22 cellular contexts compared by ENCODE assay signal in genomic region chr5:73382412-73382795, GRCh38.
DNase-seq lines count a peak whose midpoint lies in the region; ATAC-seq and TF ChIP-seq lines count a peak whose summit lies in the region.
"Had no signal": no experiment of that assay in that cellular context is flagged by ENCODE, and none has a peak within 500 bp of the region (broad histone marks: within the 10 kb centered on the region; RNA-seq: fewer than 3 reads in every experiment).

No MANE protein-coding gene starts in this region.

- no peaks in the 10 kb centered on the region for H3K36me3 ChIP-seq in effector memory CD4-positive, alpha-beta T cell (ENCODE audit: control insufficient read depth, insufficient read depth, low read length)
- H3K36me3 ChIP-seq in neuronal stem cell (replicated peaks in 1 of 2; ENCODE audit: control insufficient read depth in 2 of 2, insufficient read depth in 2 of 2, low read length in 2 of 2), result no peaks in the 10 kb centered on the region
- H3K36me3 ChIP-seq in thymus (ENCODE audit: control insufficient read depth, insufficient read depth), result no peaks in the 10 kb centered on the region
- no peaks in the 10 kb centered on the region; the same call in 1 of the 2 replicates for H3K36me3 ChIP-seq in GM23248 (ENCODE audit: low read depth)
- H3K36me3 ChIP-seq: BE2C, tibial artery had no signal

- H3K27ac ChIP-seq in effector memory CD4-positive, alpha-beta T cell (ENCODE audit: insufficient read depth, low read length, poor library complexity, severe bottlenecking), result no peak overlapping the region
- no peak overlapping the region for H3K27ac ChIP-seq in neuronal stem cell (replicated peaks; ENCODE audit: low read length)
- no peak overlapping the region for H3K27ac ChIP-seq in thymus (ENCODE audit: low read depth)
- no peak overlapping the region for H3K27ac ChIP-seq in GM23248
- H3K27ac ChIP-seq: tibial artery had no signal

- POLR2A ChIA-PET in activated CD8-positive, alpha-beta T cell treated with anti-CD3 and anti-CD28 coated beads, Interleukin-2, amount 10 ng/mL, durations not matched to agents 7 days and 5 days (lab: Charles Lee), result no interaction called here
- POLR2A ChIA-PET in activated CD8-positive, alpha-beta T cell treated with anti-CD3 and anti-CD28 coated beads for 36 hours (lab: Charles Lee), result no interaction called here

- in situ Hi-C loops in GM23248 (cut with MboI), result no loop called here

- no peak for TF ChIP-seq CTCF in activated CD8-positive, alpha-beta T cell treated with anti-CD3 and anti-CD28 coated beads for 36 hours (IDR thresholded peaks at IDR 0.05)

- no peak overlapping the region for H3K4ac ChIP-seq in neuronal stem cell (ENCODE audit: low read length)

- H3K4me1 ChIP-seq in effector memory CD4-positive, alpha-beta T cell (ENCODE audit: control insufficient read depth, insufficient read depth, low read length, poor library complexity, severe bottlenecking), result peaks cover 38% of the 10 kb centered on the region
- peaks cover 0 to 4% of the 10 kb centered on the region in 2 donors for H3K4me1 ChIP-seq in neuronal stem cell (ENCODE audit: control insufficient read depth in 2 of 2, insufficient read depth in 1 of 2, low read depth in 1 of 2, low read length in 2 of 2)
- H3K4me1 ChIP-seq in thymus (ENCODE audit: control insufficient read depth, insufficient read depth, low read length), result no peaks in the 10 kb centered on the region
- H3K4me1 ChIP-seq in GM23248 (ENCODE audit: insufficient read depth), result 0 out of 2 replicates have a peak, but pooled peaks cover 3% of the 10 kb centered on the region

- no peak overlapping the region for H3K23ac ChIP-seq in neuronal stem cell (ENCODE audit: low read depth, low read length, poor library complexity)

- no peak overlapping the region for H4K91ac ChIP-seq in neuronal stem cell (ENCODE audit: low read depth, low read length, poor library complexity)

- peaks cover 25% of the 10 kb centered on the region for H3K36me3 Mint-ChIP-seq in activated CD8-positive, alpha-beta T cell treated with anti-CD3 and anti-CD28 coated beads, Interleukin-2, amount 10 ng/mL, durations not matched to agents 7 days and 5 days (ENCODE audit: low read depth)
- peaks cover 9% of the 10 kb centered on the region for H3K36me3 Mint-ChIP-seq in activated CD8-positive, alpha-beta T cell treated with anti-CD3 and anti-CD28 coated beads for 36 hours (ENCODE audit: low read depth)

- no peak overlapping the region for H2BK12ac ChIP-seq in neuronal stem cell (ENCODE audit: low read length)

- no peak for DNase-seq in activated CD8-positive, alpha-beta T cell treated with anti-CD3 and anti-CD28 coated beads, Interleukin-2, amount 10 ng/mL, durations not matched to agents 7 days and 5 days
- DNase-seq in activated CD8-positive, alpha-beta T cell treated with anti-CD3 and anti-CD28 coated beads for 36 hours, result no peak
- no peak for DNase-seq in effector memory CD4-positive, alpha-beta T cell
- no peak for DNase-seq in neuronal stem cell (ENCODE audit: low spot score)
- no peak for DNase-seq in mesenteric fat pad (ENCODE audit: low spot score)
- no peak for DNase-seq in central memory CD4-positive, alpha-beta T cell
- no peak for DNase-seq in GM23248
- DNase-seq: 8988T; activated CD4-positive, alpha-beta T cell treated with anti-CD3 and anti-CD28 coated beads for 48 hours; activated naive CD8-positive, alpha-beta T cell treated with anti-CD3 and anti-CD28 coated beads, Interleukin-2, amount 50 U/mL, for 24 hours; BE2C; caudate nucleus; effector memory CD8-positive, alpha-beta T cell; Karpas-422; NCI-H1048; NCI-H2029 treated with DMSO at 0.1 percent for 48 hours; nephron progenitor cell; RPMI8226; SW 1271; tibial artery had no signal

- no peak for ATAC-seq in activated CD8-positive, alpha-beta T cell treated with anti-CD3 and anti-CD28 coated beads, Interleukin-2, amount 10 ng/mL, durations not matched to agents 7 days and 5 days
- no peak for ATAC-seq in activated CD8-positive, alpha-beta T cell treated with anti-CD3 and anti-CD28 coated beads for 36 hours
- ATAC-seq: activated naive CD8-positive, alpha-beta T cell treated with anti-CD3 and anti-CD28 coated beads, Interleukin-2, amount 50 U/mL, for 24 hours had no signal

- peaks cover 26% of the 10 kb centered on the region for H3K9me3 Mint-ChIP-seq in activated CD8-positive, alpha-beta T cell treated with anti-CD3 and anti-CD28 coated beads, Interleukin-2, amount 10 ng/mL, durations not matched to agents 7 days and 5 days (ENCODE audit: insufficient read depth)
- peaks cover 17% of the 10 kb centered on the region for H3K9me3 Mint-ChIP-seq in activated CD8-positive, alpha-beta T cell treated with anti-CD3 and anti-CD28 coated beads for 36 hours

- H3K79me2 ChIP-seq in GM23248 (ENCODE audit: insufficient read depth), result no peaks in the 10 kb centered on the region

- intact Hi-C loops in activated CD8-positive, alpha-beta T cell treated with anti-CD3 and anti-CD28 coated beads for 36 hours (cut with micrococcal nuclease), result loop anchor here (5.0 kb wide), 1 partner anchor 65 kb away; the partner anchor contains the start of gene FOXD1

- H3K4me2 ChIP-seq in neuronal stem cell (ENCODE audit: insufficient read depth, low read length, poor library complexity, severe bottlenecking) (peak overlapping the region; percentile 52), GM23248 (ENCODE audit: unreplicated experiment) (no peak overlapping the region)

- peak overlapping the region; percentile 40 for H3K4me3 ChIP-seq in effector memory CD4-positive, alpha-beta T cell (ENCODE audit: insufficient read depth, low read depth, low read length, poor library complexity, severe bottlenecking)
- H3K4me3 ChIP-seq in neuronal stem cell (ENCODE audit: low read length in 2 of 2) (peak overlapping the region in 1 of 2 donors; percentile 10), thymus (ENCODE audit: low read length) (peak overlapping the region; percentile 14), GM23248 (no peak overlapping the region)

- H2BK5ac ChIP-seq in neuronal stem cell (ENCODE audit: low read length), result no peak overlapping the region

- H3K18ac ChIP-seq in neuronal stem cell (ENCODE audit: low read length), result no peak overlapping the region

- H3K9ac ChIP-seq in neuronal stem cell (ENCODE audit: low read depth, low read length, poor library complexity), result no peak overlapping the region
- H3K9ac ChIP-seq in GM23248, result no peak overlapping the region

- H2BK15ac ChIP-seq in neuronal stem cell (ENCODE audit: low read length), result no peak overlapping the region

- H3K9me3 ChIP-seq in effector memory CD4-positive, alpha-beta T cell (ENCODE audit: control insufficient read depth, low read length), result no peaks in the 10 kb centered on the region
- H3K9me3 ChIP-seq in neuronal stem cell (replicated peaks in 1 of 2; ENCODE audit: control insufficient read depth in 2 of 2, insufficient read depth in 1 of 2, low read depth in 1 of 2, low read length in 2 of 2), result peaks cover 0 to 10% of the 10 kb centered on the region in 2 donors
- peaks cover 23% of the 10 kb centered on the region for H3K9me3 ChIP-seq in thymus (ENCODE audit: control insufficient read depth)
- H3K9me3 ChIP-seq in GM23248 (ENCODE audit: low read depth), result no peaks in the 10 kb centered on the region

- no CpG with 5 or more reads among the region's 30 CpGs for WGBS in neuronal stem cell (ENCODE audit: extremely low coverage in 2 of 2, insufficient read length in 2 of 2, insufficient replicate concordance in 1 of 2), 2 donors
- 19% methylated on average over 30 of the region's 30 CpGs for WGBS in thymus
- 84 to 89% methylated on average over 30 of the region's 30 CpGs for WGBS in GM23248 (ENCODE audit: low coverage in 1 of 2, low lambda C conversion rate in 2 of 2, missing lambda C conversion rate in 2 of 2), 2 experiments

- H3K4me1 Mint-ChIP-seq in activated CD8-positive, alpha-beta T cell treated with anti-CD3 and anti-CD28 coated beads, Interleukin-2, amount 10 ng/mL, durations not matched to agents 7 days and 5 days (ENCODE audit: low read depth), result peaks cover 13% of the 10 kb centered on the region
- H3K4me1 Mint-ChIP-seq in activated CD8-positive, alpha-beta T cell treated with anti-CD3 and anti-CD28 coated beads for 36 hours (ENCODE audit: low read depth), result peaks cover 18% of the 10 kb centered on the region

- H2AK5ac ChIP-seq in neuronal stem cell (ENCODE audit: low read depth, low read length), result no peak overlapping the region

- H3K4me3 Mint-ChIP-seq in activated CD8-positive, alpha-beta T cell treated with anti-CD3 and anti-CD28 coated beads, Interleukin-2, amount 10 ng/mL, durations not matched to agents 7 days and 5 days, result peak overlapping the region; percentile 25
- H3K4me3 Mint-ChIP-seq in activated CD8-positive, alpha-beta T cell treated with anti-CD3 and anti-CD28 coated beads for 36 hours, result no peak overlapping the region
- H3K4me3 Mint-ChIP-seq: nephron progenitor cell had no signal

- H3K9me2 ChIP-seq in GM23248 (ENCODE audit: insufficient read depth), result no peaks in the 10 kb centered on the region

- H3K14ac ChIP-seq in neuronal stem cell (ENCODE audit: low read length), result no peak overlapping the region

- H3F3A ChIP-seq in GM23248 (ENCODE audit: insufficient read depth), result peaks cover 3% of the 10 kb centered on the region; the same call in 1 of the 2 replicates

- peaks cover 72% of the 10 kb centered on the region for H3K27me3 Mint-ChIP-seq in activated CD8-positive, alpha-beta T cell treated with anti-CD3 and anti-CD28 coated beads, Interleukin-2, amount 10 ng/mL, durations not matched to agents 7 days and 5 days (ENCODE audit: low read depth)
- H3K27me3 Mint-ChIP-seq in activated CD8-positive, alpha-beta T cell treated with anti-CD3 and anti-CD28 coated beads for 36 hours, result peaks cover 65% of the 10 kb centered on the region

- H4K20me1 ChIP-seq in GM23248 (ENCODE audit: insufficient read depth), result no peaks in the 10 kb centered on the region

- H3K27ac Mint-ChIP-seq in activated CD8-positive, alpha-beta T cell treated with anti-CD3 and anti-CD28 coated beads, Interleukin-2, amount 10 ng/mL, durations not matched to agents 7 days and 5 days, result no peak overlapping the region
- no peak overlapping the region for H3K27ac Mint-ChIP-seq in activated CD8-positive, alpha-beta T cell treated with anti-CD3 and anti-CD28 coated beads for 36 hours
- H3K27ac Mint-ChIP-seq: activated naive CD8-positive, alpha-beta T cell treated with anti-CD3 and anti-CD28 coated beads, Interleukin-2, amount 50 U/mL, for 24 hours; effector memory CD8-positive, alpha-beta T cell; nephron progenitor cell; progenitor cell of endocrine pancreas had no signal

- no peak overlapping the region for H4K8ac ChIP-seq in neuronal stem cell (ENCODE audit: low read depth, low read length)

- H2BK120ac ChIP-seq in neuronal stem cell (ENCODE audit: low read depth, low read length), result no peak overlapping the region

- no peak overlapping the region for H2AFZ ChIP-seq in neuronal stem cell (ENCODE audit: low read length)
- no peak overlapping the region for H2AFZ ChIP-seq in GM23248

- no peaks in the 10 kb centered on the region for H3K79me1 ChIP-seq in neuronal stem cell (ENCODE audit: low read depth, low read length)

- CTCF ChIA-PET in activated CD8-positive, alpha-beta T cell treated with anti-CD3 and anti-CD28 coated beads, Interleukin-2, amount 10 ng/mL, durations not matched to agents 7 days and 5 days (lab: Charles Lee), result no interaction called here
- CTCF ChIA-PET in activated CD8-positive, alpha-beta T cell treated with anti-CD3 and anti-CD28 coated beads for 36 hours (lab: Charles Lee), result no interaction called here

- H3K27me3 ChIP-seq in effector memory CD4-positive, alpha-beta T cell (replicated peaks; ENCODE audit: control insufficient read depth, insufficient read depth, low read length, poor library complexity, severe bottlenecking), result peaks cover 52% of the 10 kb centered on the region
- peaks cover 0 to 43% (median 0%) of the 10 kb centered on the region in 3 experiments for H3K27me3 ChIP-seq in neuronal stem cell (ENCODE audit: control insufficient read depth in 3 of 3, insufficient read depth in 3 of 3, low read depth in 1 of 3, low read length in 3 of 3)
- peaks cover 53% of the 10 kb centered on the region for H3K27me3 ChIP-seq in thymus (ENCODE audit: control insufficient read depth, insufficient read depth)
- no peaks in the 10 kb centered on the region for H3K27me3 ChIP-seq in GM23248 (replicated peaks; ENCODE audit: insufficient read depth)
- H3K27me3 ChIP-seq: BE2C had no signal
